8 cellular contexts compared by ENCODE assay signal in genomic region chr17:36183001-36183810, GRCh38. TPM values are rescaled to one million over a fixed set of nuclear protein-coding genes. Genes with fewer than 3 reads are reported as not detected.
A peak's percentile ranks its signal among the peaks of the same experiment; 100 is the strongest.
DNase-seq lines count a peak whose midpoint lies in the region; ATAC-seq and TF ChIP-seq lines count a peak whose summit lies in the region.

No MANE protein-coding gene starts in this region.

- peak overlapping the region; percentile 76 for H3K4me3 ChIP-seq in coronary artery
- H3K4me3 ChIP-seq in right lobe of liver: peak overlapping the region; percentile 74 to 95 (median 77)
- H3K4me3 ChIP-seq in testis: peak overlapping the region; percentile 55 to 69

- H3K27me3 ChIP-seq in right lobe of liver (no peaks in the 10 kb centered on the region), testis (no peaks in the 10 kb centered on the region)

- peak; percentile 63 to 69 for DNase-seq in AML-193 (lab: John Stamatoyannopoulos, UW)
- peak; percentile 70 for DNase-seq in NCI-H69 (lab: John Stamatoyannopoulos, UW)
- no peak for DNase-seq in coronary artery (ENCODE audit: low spot score)
- DNase-seq in right lobe of liver: peak; percentile 79 to 84 (median 83)
- DNase-seq in testis: peak; percentile 70

- H3K36me3 ChIP-seq in right lobe of liver: no peaks in the 10 kb centered on the region
- H3K36me3 ChIP-seq in testis (ENCODE audit: low read depth, missing control alignments): no peaks in the 10 kb centered on the region

- H3K9me3 ChIP-seq in right lobe of liver (no peaks in the 10 kb centered on the region), testis (no peaks in the 10 kb centered on the region)

- TF ChIP-seq CTCF in coronary artery (IDR thresholded peaks at IDR 0.05) (no peak), right lobe of liver (IDR thresholded peaks at IDR 0.05) (no peak), testis (IDR thresholded peaks at IDR 0.05) (no peak)

- 4% methylated on average over 23 of the region's 72 CpGs for WGBS in right lobe of liver (ENCODE audit: insufficient coverage, low coverage, low lambda C conversion rate, missing lambda C conversion rate)
- WGBS in testis, 2 donors: 2% methylated on average over 25 to 72 of the region's 72 CpGs

- TF ChIP-seq POLR2A in GM18951 (IDR thresholded peaks at IDR 0.05; ENCODE audit: extremely low read depth, insufficient read depth, insufficient read length) (peak; percentile 33), right lobe of liver (IDR thresholded peaks at IDR 0.05) (peak; percentile 70), testis (IDR thresholded peaks at IDR 0.05) (no peak)

- peak overlapping the region; percentile 15 to 67 for H3K27ac ChIP-seq in coronary artery
- peak overlapping the region in 2 of 3 donors; percentile 65 to 85 for H3K27ac ChIP-seq in right lobe of liver
- peak overlapping the region; percentile 64 to 73 for H3K27ac ChIP-seq in testis

- H3K4me1 ChIP-seq in right lobe of liver: no peaks in the 10 kb centered on the region
- peaks cover 13% of the 10 kb centered on the region for H3K4me1 ChIP-seq in testis

- intact Hi-C loops in right lobe of liver (cut with DNase I) (loop anchor here (5.0 kb wide), 1 partner anchor 71 kb away; no protein-coding TSS in a partner anchor), testis (cut with DNase I; ENCODE audit: low total_unique reads) (loop anchor here (10.0 kb wide), 1 partner anchor 68 kb away; no protein-coding TSS in a partner anchor)

- in situ Hi-C loops in GM18951 (cut with MboI; ENCODE audit: low sequenced_read_pairs, unreplicated experiment): no loop called here

- ATAC-seq in right lobe of liver: peak; percentile 83 to 93 (median 91)
- ATAC-seq in HG02678 (IDR thresholded peaks at IDR 0.05; ENCODE audit: unreplicated experiment): no peak
- ATAC-seq in GM19351 (IDR thresholded peaks at IDR 0.05; ENCODE audit: unreplicated experiment): no peak

RNA-seq across cellular contexts. Expression of gene TBC1D3B, which starts 6.8 kb away (rescaled TPM):
- total RNA-seq in right lobe of liver (1 to 10 TPM in 4 of 6 experiments, not detected in 2; 2.4 to 6.5 (median 3.7) TPM), testis (10 to 100 TPM; 10.8 to 23.0 TPM)
- 21.0 TPM for polyA plus RNA-seq in testis (ENCODE audit: insufficient read depth, low read depth, low replicate concordance)

RNA-seq across cellular contexts. Expression of gene CCL3L1, which starts 13.4 kb away (rescaled TPM):
- total RNA-seq in right lobe of liver (1 to 10 TPM in 1 of 6 experiments, under 1 TPM in 1, not detected in 4; 0.81 to 2.8 TPM), testis (not detected)
- polyA plus RNA-seq in testis (ENCODE audit: insufficient read depth, low read depth, low replicate concordance): 4.7 TPM

RNA-seq across cellular contexts. Expression of gene CCL4L2, which starts 27.7 kb away (rescaled TPM):
- total RNA-seq in right lobe of liver: 1 to 10 TPM in 2 of 6 experiments, under 1 TPM in 2, not detected in 2; 0.44 to 2.5 (median 1.5) TPM
- total RNA-seq in testis: under 1 TPM in 1 of 2 donors, not detected in 1; 0.74 TPM
- polyA plus RNA-seq in testis (ENCODE audit: insufficient read depth, low read depth, low replicate concordance): 3.6 TPM

Comparison
In these comparisons a context has a peak if more than half of its experiments do, and no peak if none do; other contexts are left out.
1. ATAC-seq: peak in right lobe of liver (4 of 4); none in HG02678 (single experiment) and GM19351 (single experiment).
2. Peak in every context shown above with its lines, with median percentiles within 50 percentile points of each other: H3K27ac ChIP-seq and H3K4me3 ChIP-seq.